9 cellular contexts compared by ENCODE assay signal in the genomic region with DNA sequence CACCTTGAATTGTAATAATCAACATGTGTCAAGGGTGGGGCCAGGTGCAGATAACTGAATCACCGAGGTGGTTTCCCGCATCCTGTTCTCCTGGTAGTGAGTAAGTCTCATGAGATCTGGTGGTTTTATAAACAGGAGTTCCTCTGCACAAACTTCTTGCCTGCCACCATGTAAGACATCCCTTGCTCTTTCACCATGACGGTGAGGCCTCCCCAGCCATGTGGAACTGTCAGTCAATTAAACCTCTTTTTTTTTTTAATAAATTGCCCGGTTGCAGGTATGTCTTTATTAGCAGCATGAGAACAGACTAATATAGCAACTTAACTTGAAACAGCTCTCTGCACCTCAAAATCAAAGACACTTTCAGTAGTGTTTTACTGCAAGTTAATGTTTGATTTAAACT.
DNase-seq lines count a peak whose midpoint lies in the region; ATAC-seq and TF ChIP-seq lines count a peak whose summit lies in the region.
"Had no signal": no experiment of that assay in that cellular context is flagged by ENCODE, and none has a peak within 500 bp of the region (broad histone marks: within the 10 kb centered on the region; RNA-seq: fewer than 3 reads in every experiment).

No MANE protein-coding gene starts in this region.

- no peak overlapping the region for H2BK15ac ChIP-seq in mesenchymal stem cell (ENCODE audit: low read depth, poor library complexity, severe bottlenecking)

- H3K4me3 ChIP-seq in GM06990 (replicated peaks; ENCODE audit: low read depth, low read length) (no peak overlapping the region), Panc1 (ENCODE audit: low read depth in 2 of 2, low read length in 2 of 2) (no peak overlapping the region; a peak in 1 of 4 replicates), mesenchymal stem cell (ENCODE audit: insufficient read depth in 1 of 2, low read depth in 1 of 2, low read length in 2 of 2) (no peak overlapping the region), smooth muscle cell (no peak overlapping the region), heart right ventricle (no peak overlapping the region)
- H3K4me3 ChIP-seq: lung had no signal

- peak; percentile 50 for ATAC-seq in GM21529 (IDR thresholded peaks at IDR 0.05; ENCODE audit: unreplicated experiment)
- ATAC-seq in Panc1, result peak; percentile 43
- no peak for ATAC-seq in heart right ventricle

- DNase-seq in GM06990 (ENCODE audit: extremely low read depth, insufficient read length) (peak; percentile 6), Panc1 (ENCODE audit: low read depth, low spot score) (peak; percentile 87), mesenchymal stem cell (no peak), MV-4-11 (lab: John Stamatoyannopoulos, UW) (no peak), smooth muscle cell (lab: John Stamatoyannopoulos, UW; ENCODE audit: unreplicated experiment) (no peak), heart right ventricle (no peak), NCI-H2029 (lab: John Stamatoyannopoulos, UW) (no peak)

- peak overlapping the region in 1 of 2 experiments; percentile 34 for H3K18ac ChIP-seq in mesenchymal stem cell (ENCODE audit: low read depth in 1 of 2, low read length in 2 of 2)

- H3K36me3 ChIP-seq in GM06990 (ENCODE audit: control insufficient read depth, insufficient read depth, low read length) (no peaks in the 10 kb centered on the region), Panc1 (ENCODE audit: control insufficient read depth, insufficient read depth, low read length) (peaks cover 22% of the 10 kb centered on the region; the same call in 1 of the 2 replicates), mesenchymal stem cell (ENCODE audit: control insufficient read depth in 1 of 2, insufficient read depth in 2 of 2, low read depth in 1 of 2, low read length in 2 of 2) (peaks cover 10 to 24% of the 10 kb centered on the region in 2 experiments), smooth muscle cell (ENCODE audit: low read depth) (peaks cover 2% of the 10 kb centered on the region), heart right ventricle (peaks cover 0 to 56% (median 4%) of the 10 kb centered on the region in 9 donors)

- peaks cover 1% of the 10 kb centered on the region for H3F3A ChIP-seq in smooth muscle cell (ENCODE audit: low read depth)

- no peak overlapping the region for H3K23ac ChIP-seq in mesenchymal stem cell (ENCODE audit: low read length in 2 of 2)

- no peaks in the 10 kb centered on the region for H4K20me1 ChIP-seq in smooth muscle cell (ENCODE audit: low read depth)

- H3K4me2 ChIP-seq in mesenchymal stem cell (ENCODE audit: low read length, poor library complexity, severe bottlenecking) (no peak overlapping the region), smooth muscle cell (no peak overlapping the region)

- no peaks in the 10 kb centered on the region for H3K79me1 ChIP-seq in mesenchymal stem cell (replicated peaks; ENCODE audit: low read length, poor library complexity, severe bottlenecking)

- H2BK12ac ChIP-seq in mesenchymal stem cell (ENCODE audit: low read length in 2 of 2), result no peak overlapping the region

- in situ Hi-C loops in Panc1 (cut with HindIII; ENCODE audit: low pct_unique_long_range_greater_than_20kb, low sequenced_read_pairs), result no loop called here

- H3K79me2 ChIP-seq in smooth muscle cell (ENCODE audit: low read depth), result peaks cover 14% of the 10 kb centered on the region

- intact Hi-C loops in Panc1 (cut with micrococcal nuclease; ENCODE audit: unreplicated experiment), result no loop called here
- intact Hi-C loops in heart right ventricle (cut with DNase I), result loop anchor here in 1 of 10 donors (10.0 kb wide), 1 partner anchor 125 kb away; a partner anchor contains a TSS

- H2AK5ac ChIP-seq in mesenchymal stem cell (ENCODE audit: low read length, severe bottlenecking), result no peak overlapping the region

- H3K4ac ChIP-seq in mesenchymal stem cell (ENCODE audit: low read depth in 1 of 2, low read length in 2 of 2), result peak overlapping the region in 1 of 2 experiments; percentile 28

- no peak overlapping the region for H2AFZ ChIP-seq in mesenchymal stem cell (ENCODE audit: low read depth, low read length)
- no peak overlapping the region for H2AFZ ChIP-seq in smooth muscle cell (ENCODE audit: low read depth)

- H3K14ac ChIP-seq in mesenchymal stem cell (ENCODE audit: low read length in 2 of 2), result no peak overlapping the region

- H3K27ac ChIP-seq in Panc1 (ENCODE audit: low read length) (peak overlapping the region; percentile 100), mesenchymal stem cell (ENCODE audit: low read length, poor library complexity, severe bottlenecking) (peak overlapping the region; percentile 82), smooth muscle cell (ENCODE audit: low read depth) (no peak overlapping the region), heart right ventricle (peak overlapping the region in 2 of 10 donors; percentile 36 to 37)

- no peak overlapping the region for H4K91ac ChIP-seq in mesenchymal stem cell (ENCODE audit: low read length)

- no peak overlapping the region for H4K8ac ChIP-seq in mesenchymal stem cell (ENCODE audit: low read length)

- H3K4me1 ChIP-seq in Panc1 (ENCODE audit: control insufficient read depth, insufficient read depth, low read length), result peaks cover 98% of the 10 kb centered on the region
- H3K4me1 ChIP-seq in mesenchymal stem cell (ENCODE audit: control insufficient read depth, insufficient read depth, low read depth, low read length), result peaks cover 17% of the 10 kb centered on the region
- H3K4me1 ChIP-seq in smooth muscle cell (ENCODE audit: low read depth), result peaks cover 8% of the 10 kb centered on the region
- peaks cover 7 to 91% (median 68%) of the 10 kb centered on the region in 9 donors for H3K4me1 ChIP-seq in heart right ventricle

- WGBS in mesenchymal stem cell, result 81% methylated on average over 4 of the region's 4 CpGs
- 91% methylated on average over 4 of the region's 4 CpGs for WGBS in smooth muscle cell (ENCODE audit: low lambda C conversion rate)
- 75 to 82% methylated on average over 4 of the region's 4 CpGs for WGBS in heart right ventricle, 2 donors

- H2BK5ac ChIP-seq in mesenchymal stem cell (ENCODE audit: low read depth, low read length, poor library complexity, severe bottlenecking), result no peak overlapping the region

- H2BK120ac ChIP-seq in mesenchymal stem cell (ENCODE audit: low read depth, low read length), result peak overlapping the region; percentile 19

- H3K27me3 ChIP-seq in GM06990 (replicated peaks; ENCODE audit: control insufficient read depth, insufficient read depth, low read length) (no peaks in the 10 kb centered on the region), Panc1 (ENCODE audit: control insufficient read depth, insufficient read depth, low read length) (no peaks in the 10 kb centered on the region), mesenchymal stem cell (ENCODE audit: control insufficient read depth in 1 of 2, insufficient read depth in 1 of 2, low read length in 2 of 2) (no peaks in the 10 kb centered on the region), smooth muscle cell (ENCODE audit: low read depth) (no peaks in the 10 kb centered on the region), heart right ventricle (no peaks in the 10 kb centered on the region)

- TF ChIP-seq CTCF in GM06990 (IDR thresholded peaks at IDR 0.05; ENCODE audit: insufficient read depth, low read length, poor library complexity, severe bottlenecking), result no peak
- TF ChIP-seq CTCF in Panc1 (IDR thresholded peaks at IDR 0.05), result no peak
- no peak for TF ChIP-seq CTCF in smooth muscle cell (IDR thresholded peaks at IDR 0.05; ENCODE audit: borderline replicate concordance, insufficient read depth, poor library complexity, severe bottlenecking)
- no peak for TF ChIP-seq CTCF in heart right ventricle (IDR thresholded peaks at IDR 0.05)

- H3K9me3 ChIP-seq in Panc1 (ENCODE audit: control insufficient read depth, insufficient read depth, low read depth, low read length) (no peaks in the 10 kb centered on the region), mesenchymal stem cell (ENCODE audit: control insufficient read depth, low read length) (no peaks in the 10 kb centered on the region), smooth muscle cell (replicated peaks; ENCODE audit: low read depth) (no peaks in the 10 kb centered on the region), heart right ventricle (no peaks in the 10 kb centered on the region)

- no peak overlapping the region for H3K9ac ChIP-seq in mesenchymal stem cell (ENCODE audit: low read length)
- H3K9ac ChIP-seq in smooth muscle cell (ENCODE audit: low read depth), result no peak overlapping the region

- POLR2A ChIA-PET in Panc1 (lab: Charles Lee), result no interaction called here

- CTCF ChIA-PET in Panc1 (lab: Charles Lee), result no interaction called here

- BruUV-seq in Panc1 (replicated peaks; lab: Mats Ljungman, UMichigan), result no TSS peak

Comparison
In these comparisons a context has a peak if more than half of its experiments do, and no peak if none do; other contexts are left out.
1. DNase-seq: peak in GM06990 (single experiment) and Panc1 (single experiment); none in mesenchymal stem cell (single experiment), MV-4-11 (single experiment), smooth muscle cell (single experiment), heart right ventricle (0 of 2) and NCI-H2029 (single experiment).
2. ATAC-seq: peak in GM21529 (single experiment) and Panc1 (single experiment); none in heart right ventricle (0 of 8).